13 cellular contexts compared by ENCODE assay signal in the genomic region with DNA sequence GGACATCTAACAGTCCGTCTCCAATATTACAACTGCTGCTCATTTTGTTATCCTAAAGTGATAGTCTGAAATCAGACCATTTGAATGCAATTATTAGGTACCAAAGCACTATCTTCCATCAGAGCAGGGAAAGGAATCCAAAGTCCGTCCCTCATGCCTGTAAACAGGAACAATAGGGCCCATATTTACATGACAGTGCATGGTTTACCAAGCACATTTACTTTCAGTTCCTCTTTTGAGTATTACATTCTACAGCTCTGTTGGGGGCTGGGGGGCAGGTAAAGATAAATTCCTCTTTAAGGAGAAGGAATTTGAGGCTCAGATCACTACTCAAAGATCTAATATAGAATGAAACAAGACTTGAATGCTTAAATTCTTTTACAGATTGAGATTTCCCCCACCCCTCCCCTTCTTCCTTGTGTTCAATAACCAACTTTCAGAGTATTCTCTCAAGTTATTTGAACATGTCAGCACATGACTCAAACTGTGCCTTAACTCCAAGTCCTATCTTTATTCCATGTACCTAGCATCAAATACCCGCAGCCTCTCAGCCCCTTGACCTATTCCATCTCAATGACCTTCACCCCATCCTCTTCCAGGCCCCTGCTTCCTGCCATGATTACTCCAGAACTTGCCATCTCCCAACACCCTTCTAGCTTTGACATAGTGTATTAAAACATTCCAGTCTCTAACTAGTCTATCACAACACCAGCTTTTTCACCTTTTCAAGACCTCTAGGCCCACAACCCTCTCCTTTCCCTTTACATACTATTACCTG.
DNase-seq lines count a peak whose midpoint lies in the region; ATAC-seq, FAIRE-seq and TF ChIP-seq lines count a peak whose summit lies in the region.
"Had no signal": no experiment of that assay in that cellular context is flagged by ENCODE, and none has a peak within 500 bp of the region (broad histone marks: within the 10 kb centered on the region; RNA-seq: fewer than 3 reads in every experiment).

No MANE protein-coding gene starts in this region.

- no peak overlapping the region for H3K4me2 ChIP-seq in GM12878 (ENCODE audit: control insufficient read depth, insufficient read depth)
- H3K4me2 ChIP-seq: SK-N-SH had no signal

- in situ Hi-C loops in GM12878 (cut with MboI): no loop called here
- in situ Hi-C loops in HAP-1 (cut with MboI; ENCODE audit: low sequenced_read_pairs): no loop called here

- DNase-seq in GM12878 (ENCODE audit: low read depth, low spot score): no peak
- no peak for DNase-seq in D721Med (ENCODE audit: insufficient read length, low spot score)
- no peak for DNase-seq in NCI-H226
- no peak for DNase-seq in HAP-1 (ENCODE audit: low spot score in 2 of 2)
- DNase-seq in superior temporal gyrus (ENCODE audit: extremely low spot score): no peak
- DNase-seq: activated CD4-positive, alpha-beta memory T cell treated with anti-CD3 and anti-CD28 coated beads for 36 hours; naive B cell; NCI-H1930; SK-N-SH had no signal

- POLR2A ChIA-PET in GM12878 (lab: Charles Lee): no interaction called here

- H3K36me3 ChIP-seq in GM12878 (ENCODE audit: control insufficient read depth in 2 of 2, insufficient read depth in 2 of 2, low read length in 1 of 2) (no peaks in the 10 kb centered on the region), HAP-1 (replicated peaks) (no peaks in the 10 kb centered on the region)

- intact Hi-C loops in GM12878 (cut with micrococcal nuclease; ENCODE audit: unreplicated experiment): no loop called here

- no peak overlapping the region for H2AFZ ChIP-seq in GM12878 (ENCODE audit: control insufficient read depth, low read depth, low read length)

- no peaks in the 10 kb centered on the region for H3K27me3 ChIP-seq in GM12878 (replicated peaks in 1 of 2; ENCODE audit: control insufficient read depth in 2 of 2, insufficient read depth in 2 of 2, low read length in 1 of 2)
- no peaks in the 10 kb centered on the region for H3K27me3 ChIP-seq in HAP-1 (ENCODE audit: low read depth)

- no peaks in the 10 kb centered on the region for H4K20me1 ChIP-seq in GM12878 (ENCODE audit: control insufficient read depth, insufficient read depth)

- 29% methylated on average over 3 of the region's 3 CpGs for WGBS in GM12878 (ENCODE audit: insufficient coverage, insufficient replicate concordance, low lambda C conversion rate, missing lambda C conversion rate)

- no TSS peak for BruUV-seq in GM12878 (replicated peaks; lab: Mats Ljungman, UMichigan)

- CTCF ChIA-PET in GM12878 (lab: Yijun Ruan, JAX): no interaction called here

- TF ChIP-seq RAD21 in GM12878 (IDR thresholded peaks at IDR 0.05; ENCODE audit: insufficient read depth, low read depth, low read length): no peak

- no peak for FAIRE-seq in GM12878 (lab: Jason Lieb, UNC)
- FAIRE-seq in D721Med (lab: Jason Lieb, UNC): no peak
- FAIRE-seq: endometrium had no signal

- no peak overlapping the region for H3K27ac ChIP-seq in GM12878 (ENCODE audit: control insufficient read depth, insufficient read depth)

- no peak for TF ChIP-seq POLR2A in GM12878 (IDR thresholded peaks at IDR 0.05; ENCODE audit: low read depth, low read length)

- H3K9me3 ChIP-seq in GM12878 (replicated peaks; ENCODE audit: control insufficient read depth, insufficient read depth, low read length) (no peaks in the 10 kb centered on the region), HAP-1 (no peaks in the 10 kb centered on the region)
- H3K9me3 ChIP-seq: SK-N-SH had no signal

- H3K9ac ChIP-seq in GM12878 (ENCODE audit: control insufficient read depth, insufficient read depth, low read length): no peak overlapping the region
- H3K9ac ChIP-seq: SK-N-SH had no signal

- H3K4me3 ChIP-seq in GM12878: no peak overlapping the region
- H3K4me3 ChIP-seq in HAP-1: no peak overlapping the region

- RAD21 ChIA-PET in GM12878 (lab: Charles Lee; ENCODE audit: unreplicated experiment): no interaction called here

- ATAC-seq in GM18868 (IDR thresholded peaks at IDR 0.05; ENCODE audit: unreplicated experiment) (peak; percentile 96), GM21723 (IDR thresholded peaks at IDR 0.05; ENCODE audit: unreplicated experiment) (peak; percentile 97), HG03196 (IDR thresholded peaks at IDR 0.05; ENCODE audit: unreplicated experiment) (peak; percentile 96), GM12878 (peak; percentile 87)

- TF ChIP-seq EP300 in GM12878 (IDR thresholded peaks at IDR 0.05; ENCODE audit: borderline replicate concordance in 1 of 2, control insufficient read depth in 1 of 2, low read depth in 2 of 2, low read length in 2 of 2): peak in 1 of 2 experiments; percentile 50; a peak in 1 of 4 replicates

- H3K4me1 ChIP-seq in GM12878 (ENCODE audit: control insufficient read depth, insufficient read depth, low read length) (peaks cover 3% of the 10 kb centered on the region; the same call in 1 of the 2 replicates), HAP-1 (no peaks in the 10 kb centered on the region)

- no peak for TF ChIP-seq CTCF in GM12878 (IDR thresholded peaks at IDR 0.05 in 2 of 3, conservative IDR thresholded peaks at IDR 0.05 in 1 of 3; ENCODE audit: control insufficient read depth in 2 of 3, extremely low read depth in 1 of 3, insufficient read depth in 1 of 3, low read depth in 3 of 3, low read length in 3 of 3)
- TF ChIP-seq CTCF in D721Med (IDR thresholded peaks at IDR 0.05; ENCODE audit: insufficient read depth, missing control alignments): no peak

- H3K79me2 ChIP-seq in GM12878 (ENCODE audit: control insufficient read depth, insufficient read depth, low read length): no peaks in the 10 kb centered on the region

- SMC1A ChIA-PET in GM12878 (lab: Charles Lee; ENCODE audit: uncharacterized antibody, unreplicated experiment): no interaction called here

TF ChIP-seq in GM12878, 131 proteins besides CTCF, POLR2A, EP300 and RAD21 (continues in another document):
- TF ChIP-seq IKZF2 (IDR thresholded peaks at IDR 0.05) (peak; percentile 73 to 75), SIN3A (IDR thresholded peaks at IDR 0.05; ENCODE audit: low read depth, low read length) (no peak), NFXL1 (IDR thresholded peaks at IDR 0.05; ENCODE audit: borderline replicate concordance) (no peak), PAX5 (IDR thresholded peaks at IDR 0.05; ENCODE audit: borderline replicate concordance, low read depth, low read length) (no peak), POU2F2 (IDR thresholded peaks at IDR 0.05; ENCODE audit: borderline replicate concordance, low read depth, low read length) (no peak), DPF2 (IDR thresholded peaks at IDR 0.05) (peak; percentile 58; the same call in 1 of the 2 replicates), MYB (IDR thresholded peaks at IDR 0.05; ENCODE audit: borderline replicate concordance, low read depth, low read length) (no peak), MAX (IDR thresholded peaks at IDR 0.05; ENCODE audit: low read depth, low read length) (no peak), REST (IDR thresholded peaks at IDR 0.05; ENCODE audit: low read depth, low read length) (no peak), ZBED1 (IDR thresholded peaks at IDR 0.05; ENCODE audit: borderline replicate concordance) (no peak)
- TF ChIP-seq, protein P1, sequence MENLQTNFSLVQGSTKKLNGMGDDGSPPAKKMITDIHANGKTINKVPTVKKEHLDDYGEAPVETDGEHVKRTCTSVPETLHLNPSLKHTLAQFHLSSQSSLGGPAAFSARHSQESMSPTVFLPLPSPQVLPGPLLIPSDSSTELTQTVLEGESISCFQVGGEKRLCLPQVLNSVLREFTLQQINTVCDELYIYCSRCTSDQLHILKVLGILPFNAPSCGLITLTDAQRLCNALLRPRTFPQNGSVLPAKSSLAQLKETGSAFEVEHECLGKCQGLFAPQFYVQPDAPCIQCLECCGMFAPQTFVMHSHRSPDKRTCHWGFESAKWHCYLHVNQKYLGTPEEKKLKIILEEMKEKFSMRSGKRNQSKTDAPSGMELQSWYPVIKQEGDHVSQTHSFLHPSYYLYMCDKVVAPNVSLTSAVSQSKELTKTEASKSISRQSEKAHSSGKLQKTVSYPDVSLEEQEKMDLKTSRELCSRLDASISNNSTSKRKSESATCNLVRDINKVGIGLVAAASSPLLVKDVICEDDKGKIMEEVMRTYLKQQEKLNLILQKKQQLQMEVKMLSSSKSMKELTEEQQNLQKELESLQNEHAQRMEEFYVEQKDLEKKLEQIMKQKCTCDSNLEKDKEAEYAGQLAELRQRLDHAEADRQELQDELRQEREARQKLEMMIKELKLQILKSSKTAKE (IDR thresholded peaks at IDR 0.05; ENCODE audit: low read depth, poor library complexity, severe bottlenecking): no peak
